ENCODE assay signal across 10 cellular contexts in genomic region chr22:31627223-31627731, GRCh38. TPM values are rescaled to one million over a fixed set of nuclear protein-coding genes. Genes with fewer than 3 reads are reported as not detected.
DNase-seq lines count a peak whose midpoint lies in the region; ATAC-seq and TF ChIP-seq lines count a peak whose summit lies in the region.
"Had no signal": no experiment of that assay in that cellular context is flagged by ENCODE, and none has a peak within 500 bp of the region (broad histone marks: within the 10 kb centered on the region; RNA-seq: fewer than 3 reads in every experiment).

No MANE protein-coding gene starts in this region.

- TF ChIP-seq CTCF in liver (IDR thresholded peaks at IDR 0.05; ENCODE audit: low read depth, low read length, missing input control) = no peak

- peaks cover 0 to 5% (median under 1%) of the 10 kb centered on the region in 4 donors for H3K36me3 ChIP-seq in liver (ENCODE audit: control insufficient read depth in 4 of 4, insufficient read depth in 3 of 4, low read depth in 1 of 4, low read length in 3 of 4)

- peaks cover 4 to 36% (median 16%) of the 10 kb centered on the region in 4 donors for H3K4me1 ChIP-seq in liver (ENCODE audit: control insufficient read depth in 4 of 4, insufficient read depth in 4 of 4, low read length in 3 of 4)

- POLR2A ChIA-PET in activated CD8-positive, alpha-beta T cell treated with anti-CD3 and anti-CD28 coated beads, Interleukin-2, amount 10 ng/mL, durations not matched to agents 7 days and 5 days (lab: Charles Lee) = interaction anchor here (0.8 kb wide), 1 partner anchor 203 kb away, joined by 3 read pairs; no protein-coding TSS in a partner anchor

- H3K4me1 Mint-ChIP-seq in activated T-cell treated with anti-CD3 and anti-CD28 coated beads, Interleukin-2, amount 50 U/mL, for 72 hours (ENCODE audit: low read depth) = peaks cover 58% of the 10 kb centered on the region
- peaks cover 56% of the 10 kb centered on the region for H3K4me1 Mint-ChIP-seq in activated T-cell treated with anti-CD3 and anti-CD28 coated beads, Interleukin-2, amount 50 U/mL, for 4 hours (ENCODE audit: low read depth)
- H3K4me1 Mint-ChIP-seq in activated CD8-positive, alpha-beta T cell treated with anti-CD3 and anti-CD28 coated beads, Interleukin-2, amount 10 ng/mL, durations not matched to agents 7 days and 5 days (ENCODE audit: low read depth) = peaks cover 35% of the 10 kb centered on the region

- H3K36me3 Mint-ChIP-seq in activated T-cell treated with anti-CD3 and anti-CD28 coated beads, Interleukin-2, amount 50 U/mL, for 72 hours (ENCODE audit: insufficient read depth in 2 of 2) = peaks cover 0 to 5% of the 10 kb centered on the region in 2 donors
- no peaks in the 10 kb centered on the region for H3K36me3 Mint-ChIP-seq in activated T-cell treated with anti-CD3 and anti-CD28 coated beads, Interleukin-2, amount 50 U/mL, for 4 hours (ENCODE audit: insufficient read depth)
- peaks cover 2% of the 10 kb centered on the region for H3K36me3 Mint-ChIP-seq in activated CD8-positive, alpha-beta T cell treated with anti-CD3 and anti-CD28 coated beads, Interleukin-2, amount 10 ng/mL, durations not matched to agents 7 days and 5 days (ENCODE audit: low read depth)

- 80% methylated on average over 8 of the region's 8 CpGs for WGBS in liver

- no peak overlapping the region for H3K4me3 Mint-ChIP-seq in activated T-cell treated with anti-CD3 and anti-CD28 coated beads, Interleukin-2, amount 50 U/mL, for 72 hours
- H3K4me3 Mint-ChIP-seq in activated T-cell treated with anti-CD3 and anti-CD28 coated beads, Interleukin-2, amount 50 U/mL, for 4 hours = no peak overlapping the region
- H3K4me3 Mint-ChIP-seq in activated CD8-positive, alpha-beta T cell treated with anti-CD3 and anti-CD28 coated beads, Interleukin-2, amount 10 ng/mL, durations not matched to agents 7 days and 5 days = no peak overlapping the region

- H3K9me3 Mint-ChIP-seq in activated T-cell treated with anti-CD3 and anti-CD28 coated beads, Interleukin-2, amount 50 U/mL, for 72 hours = no peaks in the 10 kb centered on the region
- no peaks in the 10 kb centered on the region for H3K9me3 Mint-ChIP-seq in activated T-cell treated with anti-CD3 and anti-CD28 coated beads, Interleukin-2, amount 50 U/mL, for 4 hours
- H3K9me3 Mint-ChIP-seq in activated CD8-positive, alpha-beta T cell treated with anti-CD3 and anti-CD28 coated beads, Interleukin-2, amount 10 ng/mL, durations not matched to agents 7 days and 5 days (ENCODE audit: insufficient read depth) = no peaks in the 10 kb centered on the region

- H3K27me3 ChIP-seq in liver (ENCODE audit: control insufficient read depth in 4 of 4, insufficient read depth in 4 of 4, low read length in 3 of 4) = no peaks in the 10 kb centered on the region
- H3K27me3 ChIP-seq: SJSA1 had no signal

- no peak overlapping the region for H3K9ac ChIP-seq in liver (ENCODE audit: low read depth in 1 of 2, low read length in 2 of 2)
- H3K9ac ChIP-seq: KMS-11 had no signal

- no peak for DNase-seq in activated T-cell treated with anti-CD3 and anti-CD28 coated beads, Interleukin-2, amount 50 U/mL, for 72 hours
- no peak for DNase-seq in activated T-cell treated with anti-CD3 and anti-CD28 coated beads, Interleukin-2, amount 50 U/mL, for 4 hours
- no peak for DNase-seq in activated CD8-positive, alpha-beta T cell treated with anti-CD3 and anti-CD28 coated beads, Interleukin-2, amount 10 ng/mL, durations not matched to agents 7 days and 5 days
- peak in 1 of 49 donors; percentile 67 for DNase-seq in substantia nigra (lab: John Stamatoyannopoulos, UW)
- DNase-seq in cortex of kidney (lab: John Stamatoyannopoulos, UW) = no peak

- CTCF ChIA-PET in activated CD8-positive, alpha-beta T cell treated with anti-CD3 and anti-CD28 coated beads, Interleukin-2, amount 10 ng/mL, durations not matched to agents 7 days and 5 days (lab: Charles Lee) = no interaction called here

- H3K27ac ChIP-seq in liver (ENCODE audit: low read depth in 1 of 2, low read length in 2 of 2) = peak overlapping the region; percentile 25 to 41
- H3K27ac ChIP-seq in substantia nigra (ENCODE audit: low read depth, low read length, poor library complexity, severe bottlenecking) = peak overlapping the region; percentile 75
- H3K27ac ChIP-seq: KMS-11, SJSA1 had no signal

- H3K9me3 ChIP-seq in liver (ENCODE audit: control insufficient read depth in 4 of 4, low read length in 3 of 4) = no peaks in the 10 kb centered on the region
- H3K9me3 ChIP-seq: SJSA1 had no signal

- TF ChIP-seq RAD21 in liver (IDR thresholded peaks at IDR 0.05) = no peak

- H3K27ac Mint-ChIP-seq in activated T-cell treated with anti-CD3 and anti-CD28 coated beads, Interleukin-2, amount 50 U/mL, for 72 hours = peak overlapping the region; percentile 93
- H3K27ac Mint-ChIP-seq in activated CD8-positive, alpha-beta T cell treated with anti-CD3 and anti-CD28 coated beads, Interleukin-2, amount 10 ng/mL, durations not matched to agents 7 days and 5 days = peak overlapping the region; percentile 21

- H3K4me3 ChIP-seq in liver (ENCODE audit: low read depth in 1 of 3, low read length in 3 of 3) = no peak overlapping the region
- H3K4me3 ChIP-seq: SJSA1 had no signal

- no peaks in the 10 kb centered on the region for H3K27me3 Mint-ChIP-seq in activated T-cell treated with anti-CD3 and anti-CD28 coated beads, Interleukin-2, amount 50 U/mL, for 72 hours (ENCODE audit: low read depth)
- no peaks in the 10 kb centered on the region for H3K27me3 Mint-ChIP-seq in activated T-cell treated with anti-CD3 and anti-CD28 coated beads, Interleukin-2, amount 50 U/mL, for 4 hours (ENCODE audit: low read depth)
- H3K27me3 Mint-ChIP-seq in activated CD8-positive, alpha-beta T cell treated with anti-CD3 and anti-CD28 coated beads, Interleukin-2, amount 10 ng/mL, durations not matched to agents 7 days and 5 days (ENCODE audit: low read depth) = no peaks in the 10 kb centered on the region

- ATAC-seq in activated T-cell treated with anti-CD3 and anti-CD28 coated beads, Interleukin-2, amount 50 U/mL, for 72 hours (replicated peaks in 1 of 2) = no peak
- ATAC-seq in activated T-cell treated with anti-CD3 and anti-CD28 coated beads, Interleukin-2, amount 50 U/mL, for 4 hours = no peak
- no peak for ATAC-seq in activated CD8-positive, alpha-beta T cell treated with anti-CD3 and anti-CD28 coated beads, Interleukin-2, amount 10 ng/mL, durations not matched to agents 7 days and 5 days
- ATAC-seq in HG02970 (IDR thresholded peaks at IDR 0.05; ENCODE audit: low FRiP score, unreplicated experiment) (no peak), GM21737 (IDR thresholded peaks at IDR 0.05; ENCODE audit: unreplicated experiment) (no peak)

TF ChIP-seq in liver, 16 proteins besides CTCF, POLR2A, EP300 and RAD21:
- no peak for TF ChIP-seq JUND (IDR thresholded peaks at IDR 0.05)
- TF ChIP-seq MAX (IDR thresholded peaks at IDR 0.05) = no peak
- TF ChIP-seq GABPA (IDR thresholded peaks at IDR 0.05 in 1 of 2, conservative IDR thresholded peaks at IDR 0.05 in 1 of 2) = no peak
- no peak for TF ChIP-seq SP1 (IDR thresholded peaks at IDR 0.05)
- no peak for TF ChIP-seq ATF3 (IDR thresholded peaks at IDR 0.05)
- no peak for TF ChIP-seq NR2F2 (IDR thresholded peaks at IDR 0.05)

RNA-seq across cellular contexts. Expression of gene PISD, which starts 34.7 kb away (rescaled TPM):
- total RNA-seq in activated T-cell treated with anti-CD3 and anti-CD28 coated beads, Interleukin-2, amount 50 U/mL, for 72 hours = 10 to 100 TPM; 38.0 to 38.5 TPM
- 100 to 1,000 TPM in 1 of 3 donors, 10 to 100 TPM in 2; 80.0 to 101 (median 81.2) TPM for total RNA-seq in activated T-cell treated with anti-CD3 and anti-CD28 coated beads, Interleukin-2, amount 50 U/mL, for 4 hours
- 10 to 100 TPM; 28.8 to 29.2 TPM for total RNA-seq in activated CD8-positive, alpha-beta T cell treated with anti-CD3 and anti-CD28 coated beads, Interleukin-2, amount 10 ng/mL, durations not matched to agents 7 days and 5 days
- 10 to 100 TPM; 24.3 to 28.3 TPM for total RNA-seq in liver
- polyA plus RNA-seq in liver = 10 to 100 TPM; 14.7 to 16.5 TPM
